In the genomic region with DNA sequence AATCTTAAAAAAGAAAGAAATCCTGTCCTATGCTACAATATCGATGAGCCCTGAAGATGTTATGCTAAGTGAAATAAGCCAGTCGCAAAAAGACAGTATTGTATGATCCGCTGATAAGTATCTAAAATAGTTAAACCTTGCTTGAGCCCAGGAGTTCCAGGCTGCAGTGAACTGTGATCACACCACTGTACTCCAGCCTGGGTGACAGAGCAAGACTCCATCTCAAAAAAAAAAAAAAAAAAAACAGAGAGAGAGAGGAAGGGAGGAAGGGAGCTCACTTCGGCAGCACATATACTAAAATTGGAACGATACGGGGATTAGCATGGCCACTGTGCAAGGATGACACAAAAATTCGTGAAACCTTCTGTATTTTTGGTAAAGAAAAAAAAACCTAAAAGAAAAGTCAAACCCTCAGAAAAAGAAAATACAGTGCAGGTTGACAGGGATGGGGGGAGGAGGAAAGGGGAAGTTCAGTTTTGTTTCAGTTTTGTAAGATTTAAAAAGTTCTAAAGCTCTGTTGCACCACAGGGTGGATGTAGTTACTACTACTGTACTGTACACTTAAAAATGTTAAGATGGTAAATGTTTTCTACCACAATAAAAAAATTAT, we compare ENCODE assay signal across 9 cellular contexts. TPM values are rescaled to one million over a fixed set of nuclear protein-coding genes. Genes with fewer than 3 reads are reported as not detected.
DNase-seq lines count a peak whose midpoint lies in the region; ATAC-seq and TF ChIP-seq lines count a peak whose summit lies in the region.
"Had no signal": no experiment of that assay in that cellular context is flagged by ENCODE, and none has a peak within 500 bp of the region (broad histone marks: within the 10 kb centered on the region; RNA-seq: fewer than 3 reads in every experiment).

No MANE protein-coding gene starts in this region.

- TF ChIP-seq CTCF in VCaP (conservative IDR thresholded peaks at IDR 0.05), result no peak
- no peak for TF ChIP-seq CTCF in nephron progenitor cell (IDR thresholded peaks at IDR 0.05)
- no peak for TF ChIP-seq CTCF in PC-9 (conservative IDR thresholded peaks at IDR 0.05)
- no peak for TF ChIP-seq CTCF in tibial nerve (IDR thresholded peaks at IDR 0.05)
- TF ChIP-seq CTCF in Calu3 (IDR thresholded peaks at IDR 0.05; ENCODE audit: unreplicated experiment), result no peak

- no peaks in the 10 kb centered on the region for H3K9me3 ChIP-seq in PC-9 (ENCODE audit: insufficient read depth, low read depth)
- no peaks in the 10 kb centered on the region for H3K9me3 ChIP-seq in tibial nerve
- H3K9me3 ChIP-seq: psoas muscle had no signal

- H3K36me3 ChIP-seq in PC-9 (ENCODE audit: low read depth) (peaks cover 43% of the 10 kb centered on the region; the same call in 1 of the 2 replicates), tibial nerve (peaks cover 0 to 52% (median under 1%) of the 10 kb centered on the region in 3 donors)

- H3K4me2 ChIP-seq in PC-9, result no peak overlapping the region

- H3K27ac ChIP-seq in VCaP (peak overlapping the region; percentile 81), PC-9 (no peak overlapping the region), tibial nerve (no peak overlapping the region)
- H3K27ac ChIP-seq: psoas muscle had no signal

- DNase-seq in nephron progenitor cell (no peak), PC-9 (no peak), tibial nerve (ENCODE audit: low spot score in 2 of 2) (no peak), Calu3 (no peak)
- DNase-seq in stimulated activated CD4-positive, alpha-beta T cell treated with anti-CD3 and anti-CD28 coated beads, Interleukin-4, amount 100 ng/mL, for 4 hours, result no peak
- DNase-seq: psoas muscle had no signal

- peaks cover 96% of the 10 kb centered on the region for H4K20me1 ChIP-seq in PC-9 (ENCODE audit: insufficient read depth)

- TF ChIP-seq POLR2A in tibial nerve (IDR thresholded peaks at IDR 0.05), result no peak

- H3F3A ChIP-seq in PC-9 (ENCODE audit: insufficient read depth, low read depth), result peaks cover 24% of the 10 kb centered on the region; the same call in 1 of the 2 replicates

- no peaks in the 10 kb centered on the region for H3K9me2 ChIP-seq in PC-9 (ENCODE audit: insufficient read depth)

- no peak overlapping the region for H3K4me3 Mint-ChIP-seq in nephron progenitor cell
- no peak overlapping the region for H3K4me3 Mint-ChIP-seq in Calu3 (ENCODE audit: low read depth, unreplicated experiment)

- CTCF ChIA-PET in PC-9 (lab: Charles Lee), result interaction anchor here (0.6 kb wide), 1 partner anchor 484 kb away, joined by 3 read pairs; no protein-coding TSS in a partner anchor
- CTCF ChIA-PET in Calu3 (lab: Charles Lee), result no interaction called here

- WGBS in tibial nerve, 2 donors, result 70 to 73% methylated on average over 7 of the region's 7 CpGs

- H3K27me3 ChIP-seq in PC-9 (ENCODE audit: insufficient read depth, low read depth), result no peaks in the 10 kb centered on the region
- H3K27me3 ChIP-seq in tibial nerve, result no peaks in the 10 kb centered on the region

- intact Hi-C loops in PC-9 (cut with micrococcal nuclease; ENCODE audit: unreplicated experiment), result no loop called here
- intact Hi-C loops in Calu3 (cut with micrococcal nuclease; ENCODE audit: unreplicated experiment), result no loop called here

- H2AFZ ChIP-seq in PC-9, result no peak overlapping the region

- H3K27ac Mint-ChIP-seq in nephron progenitor cell (peak overlapping the region; percentile 43), Calu3 (ENCODE audit: unreplicated experiment) (no peak overlapping the region)

- H3K27me3 Mint-ChIP-seq in nephron progenitor cell (ENCODE audit: low read depth, poor library complexity) (no peaks in the 10 kb centered on the region), Calu3 (ENCODE audit: unreplicated experiment) (no peaks in the 10 kb centered on the region)

- no peaks in the 10 kb centered on the region for H3K4me1 Mint-ChIP-seq in nephron progenitor cell
- H3K4me1 Mint-ChIP-seq in Calu3 (ENCODE audit: low read depth, unreplicated experiment), result no peaks in the 10 kb centered on the region

- no peak for TF ChIP-seq EP300 in tibial nerve (IDR thresholded peaks at IDR 0.05)

- H3K36me3 Mint-ChIP-seq in nephron progenitor cell (ENCODE audit: low read depth) (peaks cover 23% of the 10 kb centered on the region), Calu3 (ENCODE audit: insufficient read depth, unreplicated experiment) (peaks cover 50% of the 10 kb centered on the region)

- H3K4me3 ChIP-seq in PC-9 (no peak overlapping the region), tibial nerve (no peak overlapping the region)
- H3K4me3 ChIP-seq: psoas muscle had no signal

- peaks cover 84% of the 10 kb centered on the region for H3K79me2 ChIP-seq in PC-9 (ENCODE audit: low read depth)

- no TSS peak for BruUV-seq in PC-9 (replicated peaks; lab: Mats Ljungman, UMichigan)
- BruUV-seq in Calu3 (replicated peaks; lab: Mats Ljungman, UMichigan), result no TSS peak

- H3K4me1 ChIP-seq in PC-9 (replicated peaks; ENCODE audit: insufficient read depth) (no peaks in the 10 kb centered on the region), tibial nerve (peaks cover 0 to 73% (median 17%) of the 10 kb centered on the region in 4 donors)

- H3K9me3 Mint-ChIP-seq in nephron progenitor cell (no peaks in the 10 kb centered on the region), Calu3 (ENCODE audit: low read depth, unreplicated experiment) (no peaks in the 10 kb centered on the region)

- ATAC-seq in GM18870 (IDR thresholded peaks at IDR 0.05; ENCODE audit: unreplicated experiment) (peak; percentile 47), HG03354 (IDR thresholded peaks at IDR 0.05; ENCODE audit: poor library complexity, severe bottlenecking, unreplicated experiment) (peak; percentile 49)
- ATAC-seq: psoas muscle had no signal

- POLR2A ChIA-PET in PC-9 (lab: Charles Lee; ENCODE audit: unreplicated experiment), result interaction anchor here (0.6 kb wide), 2 partner anchors 32 to 432 kb away, joined by 7 to 9 read pairs; no protein-coding TSS in a partner anchor

RNA-seq across cellular contexts. Expression of a gene that starts 8.4 kb away (rescaled TPM):
- 74.1 and 76.8 TPM in 2 replicates for total RNA-seq in PC-9 (2021)
- 100 to 1,000 TPM in 2 of 4 donors, 10 to 100 TPM in 2; 72.8 to 109 (median 95.5) TPM for total RNA-seq in tibial nerve
- 115 and 126 TPM in 2 replicates for total RNA-seq in Calu3 (2022)

RNA-seq across cellular contexts. Expression of a gene that starts 29.0 kb away (rescaled TPM):
- 3.1 and 3.7 TPM in 2 replicates for total RNA-seq in PC-9 (2021)
- total RNA-seq in tibial nerve, result 1 to 10 TPM in 3 of 4 donors, not detected in 1; 2.1 to 4.2 (median 2.1) TPM
- 5.3 and 6.3 TPM in 2 replicates for total RNA-seq in Calu3 (2022)

RNA-seq across cellular contexts. Expression of a gene that starts 31.8 kb away (rescaled TPM):
- total RNA-seq in PC-9 (2021), result 29.6 and 30.6 TPM in 2 replicates
- 10 to 100 TPM in 3 of 4 donors, 1 to 10 TPM in 1; 8.8 to 30.3 (median 21.8) TPM for total RNA-seq in tibial nerve
- total RNA-seq in Calu3 (2022), result 36.0 and 42.0 TPM in 2 replicates

RNA-seq across cellular contexts. Expression of a gene that starts 45.7 kb away (rescaled TPM):
- total RNA-seq in PC-9 (2021) (41.1 and 49.5 TPM in 2 replicates), tibial nerve (10 to 100 TPM; 22.1 to 44.1 (median 33.5) TPM), Calu3 (2022) (45.7 and 59.7 TPM in 2 replicates)

RNA-seq across cellular contexts. Expression of a gene that starts 46.0 kb away (rescaled TPM):
- total RNA-seq in PC-9 (2021) (5.8 and 10.6 TPM in 2 replicates), tibial nerve (10 to 100 TPM in 2 of 4 donors, 1 to 10 TPM in 2; 4.2 to 14.9 (median 9.9) TPM), Calu3 (2022) (37.9 and 44.5 TPM in 2 replicates)
